In the genomic region with DNA sequence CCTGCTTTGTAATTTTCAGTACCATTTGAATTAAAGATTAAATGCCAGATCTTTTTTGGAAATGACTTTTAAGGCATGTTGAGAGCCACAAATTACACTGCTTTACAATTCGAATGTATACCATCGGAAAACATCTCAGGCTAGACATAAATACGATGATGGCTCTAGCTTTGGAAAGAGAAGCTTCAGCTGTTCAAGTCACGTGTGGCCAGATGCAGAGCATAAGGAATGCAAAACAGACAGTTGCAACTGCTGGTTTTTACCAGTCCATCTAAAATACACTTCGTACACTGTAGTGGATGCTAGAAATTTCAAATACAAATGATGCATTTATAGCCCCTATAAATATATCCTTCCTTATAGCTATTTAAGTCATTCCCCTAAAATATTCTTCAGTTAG, we compare ENCODE assay signal across 20 cellular contexts. TPM values are rescaled to one million over a fixed set of nuclear protein-coding genes. Genes with fewer than 3 reads are reported as not detected.
DNase-seq lines count a peak whose midpoint lies in the region; ATAC-seq, FAIRE-seq and TF ChIP-seq lines count a peak whose summit lies in the region.
"Had no signal": no experiment of that assay in that cellular context is flagged by ENCODE, and none has a peak within 500 bp of the region (broad histone marks: within the 10 kb centered on the region; RNA-seq: fewer than 3 reads in every experiment).

No MANE protein-coding gene starts in this region.

- FAIRE-seq in GM12891 (lab: Jason Lieb, UNC): peak; percentile 69

- H3K27ac ChIP-seq in BLaER1 (no peak overlapping the region), spleen (peak overlapping the region in 1 of 8 donors; percentile 47)
- H3K27ac ChIP-seq: coronary artery, upper lobe of left lung, VCaP had no signal

- H3K27ac Mint-ChIP-seq in T-helper 17 cell: peak overlapping the region; percentile 47
- H3K27ac Mint-ChIP-seq: activated CD4-positive, alpha-beta memory T cell treated with anti-CD3 and anti-CD28 coated beads, Interleukin-2, amount 10 ng/mL, durations not matched to agents 7 days and 5 days; activated naive CD8-positive, alpha-beta T cell; CD8-positive, alpha-beta T cell; stimulated activated naive CD8-positive, alpha-beta T cell treated with anti-CD3 and anti-CD28 coated beads, Interleukin-15, Interleukin-2, amounts not matched to agents 100 ng/mL and 50 ng/mL, for 24 hours had no signal

- peak overlapping the region; percentile 63 for H3K4me2 ChIP-seq in BLaER1

- H3K36me3 ChIP-seq in BLaER1: peaks cover 19% of the 10 kb centered on the region
- peaks cover 0 to 6% (median 0%) of the 10 kb centered on the region in 6 donors for H3K36me3 ChIP-seq in spleen
- H3K36me3 ChIP-seq: gastrocnemius medialis, left lung, upper lobe of left lung had no signal

- no peak overlapping the region for H3K4me3 Mint-ChIP-seq in T-helper 17 cell
- H3K4me3 Mint-ChIP-seq: activated CD4-positive, alpha-beta memory T cell treated with anti-CD3 and anti-CD28 coated beads, Interleukin-2, amount 10 ng/mL, durations not matched to agents 7 days and 5 days; activated naive CD8-positive, alpha-beta T cell; CD8-positive, alpha-beta T cell; stimulated activated naive CD8-positive, alpha-beta T cell treated with anti-CD3 and anti-CD28 coated beads, Interleukin-15, Interleukin-2, amounts not matched to agents 100 ng/mL and 50 ng/mL, for 24 hours had no signal

- H3K9me3 ChIP-seq in BLaER1 (no peaks in the 10 kb centered on the region; the same call in 1 of the 2 replicates), T-helper 17 cell (ENCODE audit: control insufficient read depth, low read length, poor library complexity, severe bottlenecking) (no peaks in the 10 kb centered on the region), spleen (no peaks in the 10 kb centered on the region)
- H3K9me3 ChIP-seq: gastrocnemius medialis, left lung, upper lobe of left lung had no signal

- no peak for TF ChIP-seq POLR2A in GM12891 (IDR thresholded peaks at IDR 0.05; ENCODE audit: low read depth, low read length)
- TF ChIP-seq POLR2A in spleen (IDR thresholded peaks at IDR 0.05): no peak

- H3K27me3 ChIP-seq in BLaER1 (no peaks in the 10 kb centered on the region), spleen (replicated peaks in 1 of 7) (peaks cover 0 to 13% (median 3%) of the 10 kb centered on the region in 7 donors)
- H3K27me3 ChIP-seq: gastrocnemius medialis, left lung, upper lobe of left lung had no signal

- H3K4me1 Mint-ChIP-seq in T-helper 17 cell: peaks cover 35% of the 10 kb centered on the region

- H3K36me3 Mint-ChIP-seq in T-helper 17 cell (ENCODE audit: low read depth): no peaks in the 10 kb centered on the region
- H3K36me3 Mint-ChIP-seq: activated naive CD8-positive, alpha-beta T cell had no signal

- no peak overlapping the region for H3K4me3 ChIP-seq in BLaER1
- H3K4me3 ChIP-seq in spleen: no peak overlapping the region
- H3K4me3 ChIP-seq: coronary artery, gastrocnemius medialis, left lung, upper lobe of left lung had no signal

- TF ChIP-seq CTCF in spleen (IDR thresholded peaks at IDR 0.05 in 8 of 11, conservative IDR thresholded peaks at IDR 0.05 in 3 of 11): no peak

- WGBS in spleen, 5 donors: 64 to 87% (median 78%) methylated on average over 5 of the region's 5 CpGs

- DNase-seq in GM12891 (ENCODE audit: insufficient read length, low spot score): no peak
- DNase-seq in T-helper 17 cell: no peak
- DNase-seq in myocyte (ENCODE audit: low read depth): peak; percentile 39
- DNase-seq in globus pallidus (ENCODE audit: low spot score): no peak
- DNase-seq in spleen: no peak
- DNase-seq: activated CD4-positive, alpha-beta memory T cell treated with anti-CD3 and anti-CD28 coated beads, Interleukin-2, amount 10 ng/mL, durations not matched to agents 7 days and 5 days; activated T-cell treated with anti-CD3 and anti-CD28 coated beads, Interleukin-2, amount 50 U/mL, for 48 hours; CD8-positive, alpha-beta T cell; DMS79 treated with DMSO at 0.1 percent for 48 hours; gastrocnemius medialis; left lung; NCI-H1105 treated with DMSO at 0.1 percent for 48 hours; upper lobe of left lung had no signal

- ATAC-seq in T-helper 17 cell (no peak), GM19452 (IDR thresholded peaks at IDR 0.05; ENCODE audit: unreplicated experiment) (no peak), GM19324 (IDR thresholded peaks at IDR 0.05; ENCODE audit: low FRiP score, unreplicated experiment) (no peak)
- ATAC-seq: CD8-positive, alpha-beta T cell; gastrocnemius medialis; left lung had no signal

- peaks cover 18% of the 10 kb centered on the region for H3K27me3 Mint-ChIP-seq in T-helper 17 cell
- H3K27me3 Mint-ChIP-seq: activated naive CD8-positive, alpha-beta T cell had no signal

- no peak overlapping the region for H3K9ac ChIP-seq in BLaER1

- intact Hi-C loops in spleen (cut with DNase I; ENCODE audit: low total_unique reads): no loop called here

- peaks cover 94% of the 10 kb centered on the region for H4K20me1 ChIP-seq in BLaER1

- H3K4me1 ChIP-seq in BLaER1 (peaks cover 67% of the 10 kb centered on the region), spleen (peaks cover 4 to 95% (median 50%) of the 10 kb centered on the region in 6 donors)

TF ChIP-seq in GM12891, 5 proteins besides CTCF, POLR2A, EP300 and RAD21:
- TF ChIP-seq PAX5 (IDR thresholded peaks at IDR 0.05; ENCODE audit: insufficient read depth, low read length, severe bottlenecking) (no peak), SPI1 (IDR thresholded peaks at IDR 0.05; ENCODE audit: low read depth, low read length) (no peak), POU2F2 (IDR thresholded peaks at IDR 0.05; ENCODE audit: low read depth, low read length) (no peak), TAF1 (IDR thresholded peaks at IDR 0.05; ENCODE audit: low read depth, low read length) (no peak), POLR2AphosphoS5 (IDR thresholded peaks at IDR 0.05; ENCODE audit: low read depth, low read length) (no peak)

RNA-seq across cellular contexts. Expression of a gene that starts 8.0 kb away (rescaled TPM):
- 10.7 TPM for polyA plus RNA-seq in GM12891 (2012; ENCODE audit: low read depth, missing spikeins)
- total RNA-seq in T-helper 17 cell: 10 to 100 TPM; 16.5 to 29.6 TPM
- 11.3 TPM in 2 replicates for total RNA-seq in myocyte
- polyA plus RNA-seq in myocyte (2012): 5.5 TPM
- total RNA-seq in spleen: 10 to 100 TPM; 20.8 to 58.4 (median 41.1) TPM
- 1 to 10 TPM; 4.5 to 8.7 (median 4.9) TPM for polyA plus RNA-seq in spleen
